ENCODE assay signal across 32 cellular contexts in genomic region chr12:30108666-30109065, GRCh38.
"Had no signal": no experiment of that assay in that cellular context is flagged by ENCODE, and none has a peak within 500 bp of the region (broad histone marks: within the 10 kb centered on the region; RNA-seq: fewer than 3 reads in every experiment).

No MANE protein-coding gene starts in this region.

- H3K27ac ChIP-seq: adrenal gland, body of pancreas, brain microvascular endothelial cell, breast epithelium, VCaP had no signal

- H3K27me3 ChIP-seq: adrenal gland, body of pancreas, brain microvascular endothelial cell, breast epithelium had no signal

- H3K9me3 ChIP-seq: adrenal gland, body of pancreas had no signal

- ATAC-seq: activated CD8-positive, alpha-beta T cell treated with anti-CD3 and anti-CD28 coated beads for 36 hours; activated naive CD4-positive, alpha-beta T cell treated with anti-CD3 and anti-CD28 coated beads, Interleukin-2, amount 50 U/mL, for 72 hours; activated T-cell treated with anti-CD3 and anti-CD28 coated beads, Interleukin-2, amount 50 U/mL, for 4 hours; activated T-cell treated with anti-CD3 and anti-CD28 coated beads, Interleukin-2, amount 50 U/mL, for 72 hours; activated T-helper 17 cell treated with anti-CD3 and anti-CD28 coated beads, Interleukin-2, amount 50 U/mL, for 72 hours; body of pancreas had no signal

- H3K4me1 ChIP-seq: adrenal gland, body of pancreas, breast epithelium had no signal

- H3K36me3 ChIP-seq: adrenal gland, brain microvascular endothelial cell, breast epithelium had no signal

- DNase-seq: activated B cell treated with CpG ODN at 0.5 μM for 24 hours; activated CD4-positive, alpha-beta memory T cell treated with anti-CD3 and anti-CD28 coated beads for 36 hours; activated CD4-positive, alpha-beta T cell treated with anti-CD3 and anti-CD28 coated beads for 4 hours; activated CD4-positive, alpha-beta T cell treated with anti-CD3 and anti-CD28 coated beads, Interleukin-2, amount 10 ng/mL, durations not matched to agents 24 days and 14 days; activated CD4-positive, alpha-beta T cell treated with anti-CD3 and anti-CD28 coated beads, Interleukin-2, amount 50 U/mL, for 1 hour; activated CD4-positive, alpha-beta T cell treated with anti-CD3 and anti-CD28 coated beads, Interleukin-2, amount 50 U/mL, for 4 hours; activated CD4-positive, CD25-positive, alpha-beta regulatory T cell treated with anti-CD3 and anti-CD28 coated beads, Interleukin-2, amount 50 U/mL, for 72 hours; activated CD8-positive, alpha-beta memory T cell treated with anti-CD3 and anti-CD28 coated beads, Interleukin-2, amount 50 U/mL, for 4 hours; activated CD8-positive, alpha-beta T cell treated with anti-CD3 and anti-CD28 coated beads for 36 hours; activated effector memory CD4-positive, alpha-beta T cell treated with anti-CD3 and anti-CD28 coated beads, Interleukin-2, amount 50 U/mL, for 16 hours; activated gamma-delta T cell treated with Interleukin-2 at 50 U/mL for 16 hours; activated naive CD4-positive, alpha-beta T cell; activated naive CD4-positive, alpha-beta T cell treated with anti-CD3 and anti-CD28 coated beads for 36 hours; activated naive CD4-positive, alpha-beta T cell treated with anti-CD3 and anti-CD28 coated beads, Interleukin-2, amount 50 U/mL, for 16 hours; activated naive CD8-positive, alpha-beta T cell treated with anti-CD3 and anti-CD28 coated beads for 36 hours; activated T-cell treated with anti-CD3 and anti-CD28 coated beads for 4 hours; activated T-cell treated with anti-CD3 and anti-CD28 coated beads, Interleukin-2, amount 50 U/mL, for 1 hour; activated T-cell treated with anti-CD3 and anti-CD28 coated beads, Interleukin-2, amount 50 U/mL, for 4 hours; activated T-cell treated with anti-CD3 and anti-CD28 coated beads, Interleukin-2, amount 50 U/mL, for 72 hours; adrenal gland; amniotic stem cell; aorta; body of pancreas; brain microvascular endothelial cell; central memory CD4-positive, alpha-beta T cell; T-helper 1 cell; T-helper 2 cell; T-helper 9 cell had no signal

- H3K4me3 ChIP-seq: adrenal gland, body of pancreas, breast epithelium had no signal
